Comparison of ENCODE assay signal across 14 cellular contexts in the genomic region with DNA sequence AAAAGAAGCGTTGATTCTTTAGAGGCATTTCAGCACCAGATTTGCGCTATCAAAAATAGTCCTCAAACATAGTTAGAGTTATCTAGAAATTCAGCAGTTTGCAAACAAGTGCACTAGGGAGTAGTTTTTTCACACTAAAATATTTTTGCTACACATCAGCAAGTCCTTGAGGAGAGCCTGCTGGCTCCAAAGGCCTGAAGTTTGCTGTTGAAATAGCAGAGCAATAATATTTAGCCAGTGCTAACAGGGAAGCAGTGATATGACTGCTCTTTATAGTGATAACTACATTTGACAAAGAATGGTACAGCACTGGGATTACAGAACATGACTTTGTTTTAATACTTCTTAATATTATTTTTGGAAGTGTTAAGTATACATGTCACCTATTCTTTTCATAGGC.
"Had no signal": no experiment of that assay in that cellular context is flagged by ENCODE, and none has a peak within 500 bp of the region (broad histone marks: within the 10 kb centered on the region; RNA-seq: fewer than 3 reads in every experiment).

No MANE protein-coding gene starts in this region.

- H3K27ac ChIP-seq: coronary artery, epithelial cell of prostate, prostate gland, transverse colon, uterus had no signal

- H3K4me1 ChIP-seq: prostate gland, transverse colon, uterus had no signal

- H3K36me3 ChIP-seq: prostate gland, transverse colon, uterus had no signal

- H3K27me3 ChIP-seq: transverse colon, uterus had no signal

- DNase-seq: activated naive CD4-positive, alpha-beta T cell; activated T-cell treated with anti-CD3 and anti-CD28 coated beads, Interleukin-2, amount 50 U/mL, for 1 hour; stimulated activated CD4-positive, alpha-beta T cell treated with anti-CD3 and anti-CD28 coated beads, Interleukin-4, amount 100 ng/mL, for 24 hours; stimulated activated naive CD8-positive, alpha-beta T cell treated with anti-CD3 and anti-CD28 coated beads, Interleukin-15, Interleukin-2, amounts not matched to agents 100 U/mL and 50 U/mL, for 24 hours; substantia nigra; T1000; transverse colon; uterus had no signal

- H3K9me3 ChIP-seq: prostate gland, transverse colon, uterus had no signal

- H3K4me3 ChIP-seq: coronary artery, prostate gland, transverse colon, uterus had no signal

- ATAC-seq: activated T-helper 17 cell treated with anti-CD3 and anti-CD28 coated beads, Interleukin-2, amount 50 U/mL, for 72 hours; natural killer cell treated with Interleukin-12 subunit alpha and Interleukin-12 subunit beta and Interleukin-15 and Interleukin-18, amount 100 ng/mL, for 72 hours; stimulated activated naive CD8-positive, alpha-beta T cell treated with anti-CD3 and anti-CD28 coated beads, Interleukin-15, Interleukin-2, amounts not matched to agents 100 U/mL and 50 U/mL, for 24 hours; WTC11 had no signal
